Comparison of ENCODE assay signal across 12 cellular contexts in the genomic region with DNA sequence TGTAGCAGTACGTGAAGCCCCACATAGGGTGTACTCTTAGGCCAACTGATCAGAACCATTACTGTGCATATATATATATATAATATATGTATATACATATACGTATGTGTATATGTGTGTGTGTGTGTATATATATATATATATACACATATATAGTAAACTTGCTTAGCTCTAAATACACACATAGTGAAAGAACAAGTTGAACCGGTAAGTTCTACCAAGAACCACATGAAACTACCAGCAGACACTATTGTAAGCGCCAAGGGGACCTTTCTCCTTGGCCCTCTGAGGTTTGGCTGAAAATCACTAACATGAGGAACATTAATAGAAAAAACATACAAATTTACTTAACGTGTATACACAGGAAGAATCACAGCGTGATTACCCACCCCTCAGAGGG. TPM values are rescaled to one million over a fixed set of nuclear protein-coding genes. Genes with fewer than 3 reads are reported as not detected.
DNase-seq lines count a peak whose midpoint lies in the region; ATAC-seq and TF ChIP-seq lines count a peak whose summit lies in the region.
"Had no signal": no experiment of that assay in that cellular context is flagged by ENCODE, and none has a peak within 500 bp of the region (broad histone marks: within the 10 kb centered on the region; RNA-seq: fewer than 3 reads in every experiment).

No MANE protein-coding gene starts in this region.

- peaks cover 25% of the 10 kb centered on the region for H4K20me1 ChIP-seq in BLaER1

- ATAC-seq in GM18520 (IDR thresholded peaks at IDR 0.05; ENCODE audit: unreplicated experiment) (no peak), GM18907 (IDR thresholded peaks at IDR 0.05; ENCODE audit: unreplicated experiment) (no peak)

- H3K4me2 ChIP-seq in BLaER1, result peak overlapping the region; percentile 88

- no peak for DNase-seq in Jurkat, Clone E6-1 (ENCODE audit: low read depth, low spot score)
- no peak for DNase-seq in cardiac fibroblast (ENCODE audit: low read depth in 2 of 2)
- DNase-seq in activated CD8-positive, alpha-beta memory T cell treated with anti-CD3 and anti-CD28 coated beads, Interleukin-2, amount 50 U/mL, for 4 hours, result no peak
- DNase-seq in activated T-cell treated with anti-CD3 and anti-CD28 coated beads, Interleukin-2, amount 50 U/mL, for 1 hour, result no peak
- DNase-seq: activated effector memory CD4-positive, alpha-beta T cell treated with anti-CD3 and anti-CD28 coated beads, Interleukin-2, amount 50 U/mL, for 16 hours; effector CD4-positive, alpha-beta T cell; kidney; NCI-H1048 had no signal

- peaks cover 34% of the 10 kb centered on the region for H3K4me1 ChIP-seq in BLaER1
- H3K4me1 ChIP-seq in mesodermal cell (ENCODE audit: control insufficient read depth, insufficient read depth, low read length, poor library complexity, severe bottlenecking), result peaks cover 7% of the 10 kb centered on the region

- no CpG with 5 or more reads among the region's 6 CpGs for whole genome bisulfite sequencing in mesodermal cell (ENCODE audit: insufficient coverage in 2 of 2), 2 experiments

- no peak for TF ChIP-seq CTCF in cardiac fibroblast (IDR thresholded peaks at IDR 0.05; ENCODE audit: low read depth, low read length)

- H3K4me3 ChIP-seq in BLaER1 (peak overlapping the region; percentile 91; the same call in 1 of the 2 replicates), cardiac fibroblast (replicated peaks in 1 of 2; ENCODE audit: low read depth in 2 of 2, low read length in 2 of 2) (peak overlapping the region; percentile 80 to 93), mesodermal cell (ENCODE audit: extremely low read depth, insufficient read depth, low read length, poor library complexity, severe bottlenecking) (peak overlapping the region; percentile 90)
- H3K4me3 ChIP-seq in Jurkat, Clone E6-1 (ENCODE audit: low read length), result peak overlapping the region; percentile 89

- no peak overlapping the region for H3K27ac ChIP-seq in BLaER1
- H3K27ac ChIP-seq in mesodermal cell (ENCODE audit: low read depth, low read length, severe bottlenecking), result no peak overlapping the region

- peak overlapping the region; percentile 80; the same call in 1 of the 2 replicates for H3K9ac ChIP-seq in BLaER1

- H3K9me3 ChIP-seq in BLaER1 (no peaks in the 10 kb centered on the region), mesodermal cell (ENCODE audit: control insufficient read depth, low read length) (no peaks in the 10 kb centered on the region)

- no peaks in the 10 kb centered on the region for H3K27me3 ChIP-seq in BLaER1

- H3K36me3 ChIP-seq in BLaER1, result peaks cover 9% of the 10 kb centered on the region; the same call in 1 of the 2 replicates
- peaks cover 12% of the 10 kb centered on the region for H3K36me3 ChIP-seq in mesodermal cell (ENCODE audit: control insufficient read depth, insufficient read depth, low read length)

RNA-seq across cellular contexts. Expression of gene TARS1, which starts 1.8 kb away (rescaled TPM):
- polyA plus RNA-seq in Jurkat, Clone E6-1 (2012; ENCODE audit: insufficient read depth, insufficient read length), result 168 TPM
- polyA plus RNA-seq in mesodermal cell (2013, experiment 1 of 2), result 181 TPM
- polyA plus RNA-seq in mesodermal cell (2013, experiment 2 of 2), result 199 TPM
